Comparison of ENCODE assay signal across 10 cellular contexts in genomic region chr6:21164768-21165326, GRCh38.
DNase-seq lines count a peak whose midpoint lies in the region; ATAC-seq and TF ChIP-seq lines count a peak whose summit lies in the region.
"Had no signal": no experiment of that assay in that cellular context is flagged by ENCODE, and none has a peak within 500 bp of the region (broad histone marks: within the 10 kb centered on the region; RNA-seq: fewer than 3 reads in every experiment).

No MANE protein-coding gene starts in this region.

- in situ Hi-C loops in GM13976 (cut with MboI; ENCODE audit: low sequenced_read_pairs, unreplicated experiment) = no loop called here

- no peak overlapping the region for H3K27ac ChIP-seq in tibial nerve

- DNase-seq in GM13976 (ENCODE audit: low spot score) (peak; percentile 28), dermis blood vessel endothelial cell (peak; percentile 62), GM19240 (ENCODE audit: insufficient read length, low spot score) (no peak), tibial nerve (ENCODE audit: low spot score in 2 of 2) (no peak), cortex of kidney (lab: John Stamatoyannopoulos, UW) (no peak), NCI-H446 treated with DMSO at 0.1 percent for 48 hours (lab: John Stamatoyannopoulos, UW) (no peak)
- DNase-seq: hippocampal formation, NCI-H748 treated with DMSO at 0.1 percent for 48 hours had no signal

- H3K4me3 ChIP-seq in tibial nerve = no peak overlapping the region

- 19 to 28% methylated on average over 2 of the region's 2 CpGs for WGBS in tibial nerve, 2 donors

- ATAC-seq in GM21381 (IDR thresholded peaks at IDR 0.05; ENCODE audit: unreplicated experiment) = peak; percentile 75
- peak; percentile 59 for ATAC-seq in HG03460 (IDR thresholded peaks at IDR 0.05; ENCODE audit: unreplicated experiment)

- H3K9me3 ChIP-seq in tibial nerve = no peaks in the 10 kb centered on the region

- no peak for TF ChIP-seq EP300 in tibial nerve (IDR thresholded peaks at IDR 0.05)

- TF ChIP-seq CTCF in GM13976 (IDR thresholded peaks at IDR 0.05; ENCODE audit: borderline replicate concordance, control extremely low read depth, extremely low read depth, insufficient read depth, missing control alignments) = no peak
- TF ChIP-seq CTCF in tibial nerve (IDR thresholded peaks at IDR 0.05) = no peak

- TF ChIP-seq POLR2A in tibial nerve (IDR thresholded peaks at IDR 0.05) = no peak

- H3K36me3 ChIP-seq in tibial nerve = no peaks in the 10 kb centered on the region

- H3K27me3 ChIP-seq in tibial nerve = no peaks in the 10 kb centered on the region

- H3K4me1 ChIP-seq in tibial nerve = no peaks in the 10 kb centered on the region

Comparison
In these comparisons a context has a peak if more than half of its experiments do, and no peak if none do; other contexts are left out.
1. DNase-seq: peak in GM13976 (single experiment) and dermis blood vessel endothelial cell (single experiment); none in GM19240 (single experiment), tibial nerve (0 of 2), cortex of kidney (single experiment) and NCI-H446 treated with DMSO at 0.1 percent for 48 hours (single experiment).